Comparison of ENCODE assay signal across 9 cellular contexts in the genomic region with DNA sequence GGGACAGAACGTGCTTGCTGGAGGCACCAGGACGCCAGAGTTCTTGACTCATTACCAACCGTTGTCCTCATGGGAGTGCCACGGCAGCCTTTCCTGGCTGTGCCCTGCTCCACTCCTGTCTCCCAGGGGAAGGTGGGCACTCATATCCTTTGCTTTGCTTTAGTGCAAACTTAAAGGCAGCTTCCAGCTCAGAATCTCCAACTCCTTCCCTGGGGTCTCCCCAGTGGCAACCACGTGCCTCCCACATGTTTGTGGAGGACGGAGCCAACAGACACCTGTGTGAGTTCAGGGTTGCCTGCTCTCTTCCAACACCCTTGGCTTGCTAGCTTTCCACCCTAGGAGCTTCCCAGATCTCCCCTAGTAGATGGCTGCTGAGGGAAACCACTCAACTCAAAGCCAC. TPM values are rescaled to one million over a fixed set of nuclear protein-coding genes. Genes with fewer than 3 reads are reported as not detected.
"Had no signal": no experiment of that assay in that cellular context is flagged by ENCODE, and none has a peak within 500 bp of the region (broad histone marks: within the 10 kb centered on the region; RNA-seq: fewer than 3 reads in every experiment).

No MANE protein-coding gene starts in this region.

- DNase-seq: GDM1, GF-D8 had no signal

- FAIRE-seq: G401.6, GM12878, GM12891, GM12892, GM18507, GM19239 had no signal

- H3K4me3 ChIP-seq: GM12878 had no signal

- ATAC-seq: GM12878 had no signal

RNA-seq across cellular contexts. Expression of a gene that starts 52.0 kb away (rescaled TPM):
- total RNA-seq: G401 had no signal
